ENCODE assay signal across 1 cellular context in the genomic region with DNA sequence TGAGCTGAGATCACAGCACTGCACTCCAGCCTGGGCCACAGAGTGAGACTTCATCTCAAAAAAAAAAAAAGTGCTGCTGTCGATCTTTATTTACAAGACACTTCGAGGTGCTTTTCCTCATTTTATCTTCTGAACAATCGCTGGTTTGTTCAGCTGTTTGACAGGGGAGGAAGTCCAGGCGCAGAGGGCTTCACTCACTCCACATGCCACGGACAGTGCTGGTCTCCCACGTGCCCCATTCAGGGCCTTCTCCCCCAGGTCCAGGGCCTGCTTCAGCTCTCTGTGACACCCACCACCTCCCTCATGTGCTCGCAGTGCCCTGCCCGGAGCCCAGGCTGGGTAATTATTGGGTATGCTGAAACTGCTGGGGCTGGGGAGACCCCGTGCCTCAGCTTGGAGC.
TF ChIP-seq lines count a peak whose summit lies in the region.

No MANE protein-coding gene starts in this region.

TF ChIP-seq in HepG2, 621 proteins besides CTCF, POLR2A, EP300 and RAD21 (continued from another document and continues in another):
- TF ChIP-seq ZNF709 (CRISPR knock-in tag; IDR thresholded peaks at IDR 0.05) = 0 out of 2 replicates have a peak, but pooled peaks have one; percentile 8
- TF ChIP-seq, protein P1, sequence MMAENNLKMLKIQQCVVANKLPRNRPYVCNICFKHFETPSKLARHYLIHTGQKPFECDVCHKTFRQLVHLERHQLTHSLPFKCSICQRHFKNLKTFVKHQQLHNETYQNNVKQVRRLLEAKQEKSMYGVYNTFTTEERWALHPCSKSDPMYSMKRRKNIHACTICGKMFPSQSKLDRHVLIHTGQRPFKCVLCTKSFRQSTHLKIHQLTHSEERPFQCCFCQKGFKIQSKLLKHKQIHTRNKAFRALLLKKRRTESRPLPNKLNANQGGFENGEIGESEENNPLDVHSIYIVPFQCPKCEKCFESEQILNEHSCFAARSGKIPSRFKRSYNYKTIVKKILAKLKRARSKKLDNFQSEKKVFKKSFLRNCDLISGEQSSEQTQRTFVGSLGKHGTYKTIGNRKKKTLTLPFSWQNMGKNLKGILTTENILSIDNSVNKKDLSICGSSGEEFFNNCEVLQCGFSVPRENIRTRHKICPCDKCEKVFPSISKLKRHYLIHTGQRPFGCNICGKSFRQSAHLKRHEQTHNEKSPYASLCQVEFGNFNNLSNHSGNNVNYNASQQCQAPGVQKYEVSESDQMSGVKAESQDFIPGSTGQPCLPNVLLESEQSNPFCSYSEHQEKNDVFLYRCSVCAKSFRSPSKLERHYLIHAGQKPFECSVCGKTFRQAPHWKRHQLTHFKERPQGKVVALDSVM (CRISPR knock-in tag; IDR thresholded peaks at IDR 0.05) = peak; percentile 54; the same call in 1 of the 2 replicates
- TF ChIP-seq ELF1 (CRISPR knock-in tag; IDR thresholded peaks at IDR 0.05) = peak; percentile 47
- TF ChIP-seq, protein P2, sequence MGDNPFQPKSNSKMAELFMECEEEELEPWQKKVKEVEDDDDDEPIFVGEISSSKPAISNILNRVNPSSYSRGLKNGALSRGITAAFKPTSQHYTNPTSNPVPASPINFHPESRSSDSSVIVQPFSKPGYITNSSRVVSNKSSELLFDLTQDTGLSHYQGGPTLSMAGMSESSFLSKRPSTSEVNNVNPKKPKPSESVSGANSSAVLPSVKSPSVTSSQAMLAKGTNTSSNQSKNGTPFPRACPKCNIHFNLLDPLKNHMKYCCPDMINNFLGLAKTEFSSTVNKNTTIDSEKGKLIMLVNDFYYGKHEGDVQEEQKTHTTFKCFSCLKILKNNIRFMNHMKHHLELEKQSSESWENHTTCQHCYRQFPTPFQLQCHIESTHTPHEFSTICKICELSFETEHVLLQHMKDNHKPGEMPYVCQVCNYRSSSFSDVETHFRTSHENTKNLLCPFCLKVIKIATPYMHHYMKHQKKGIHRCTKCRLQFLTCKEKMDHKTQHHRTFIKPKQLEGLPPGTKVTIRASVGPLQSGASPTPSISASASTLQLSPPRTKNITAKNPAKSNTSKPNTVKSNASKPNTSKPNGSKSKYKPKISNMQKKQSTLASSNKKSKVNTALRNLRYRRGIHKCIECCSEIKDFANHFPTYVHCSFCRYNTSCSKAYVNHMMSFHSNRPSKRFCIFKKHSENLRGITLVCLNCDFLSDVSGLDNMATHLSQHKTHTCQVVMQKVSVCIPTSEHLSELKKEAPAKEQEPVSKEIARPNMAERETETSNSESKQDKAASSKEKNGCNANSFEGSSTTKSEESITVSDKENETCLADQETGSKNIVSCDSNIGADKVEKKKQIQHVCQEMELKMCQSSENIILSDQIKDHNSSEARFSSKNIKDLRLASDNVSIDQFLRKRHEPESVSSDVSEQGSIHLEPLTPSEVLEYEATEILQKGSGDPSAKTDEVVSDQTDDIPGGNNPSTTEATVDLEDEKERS (CRISPR knock-in tag; IDR thresholded peaks at IDR 0.05) = 0 out of 2 replicates have a peak, but pooled peaks have one; percentile 32
- TF ChIP-seq ERF (CRISPR knock-in tag; IDR thresholded peaks at IDR 0.05) = peak; percentile 52; the same call in 1 of the 2 replicates
- TF ChIP-seq ZNF264 (CRISPR knock-in tag; IDR thresholded peaks at IDR 0.05) = no peak
- TF ChIP-seq, protein P3, sequence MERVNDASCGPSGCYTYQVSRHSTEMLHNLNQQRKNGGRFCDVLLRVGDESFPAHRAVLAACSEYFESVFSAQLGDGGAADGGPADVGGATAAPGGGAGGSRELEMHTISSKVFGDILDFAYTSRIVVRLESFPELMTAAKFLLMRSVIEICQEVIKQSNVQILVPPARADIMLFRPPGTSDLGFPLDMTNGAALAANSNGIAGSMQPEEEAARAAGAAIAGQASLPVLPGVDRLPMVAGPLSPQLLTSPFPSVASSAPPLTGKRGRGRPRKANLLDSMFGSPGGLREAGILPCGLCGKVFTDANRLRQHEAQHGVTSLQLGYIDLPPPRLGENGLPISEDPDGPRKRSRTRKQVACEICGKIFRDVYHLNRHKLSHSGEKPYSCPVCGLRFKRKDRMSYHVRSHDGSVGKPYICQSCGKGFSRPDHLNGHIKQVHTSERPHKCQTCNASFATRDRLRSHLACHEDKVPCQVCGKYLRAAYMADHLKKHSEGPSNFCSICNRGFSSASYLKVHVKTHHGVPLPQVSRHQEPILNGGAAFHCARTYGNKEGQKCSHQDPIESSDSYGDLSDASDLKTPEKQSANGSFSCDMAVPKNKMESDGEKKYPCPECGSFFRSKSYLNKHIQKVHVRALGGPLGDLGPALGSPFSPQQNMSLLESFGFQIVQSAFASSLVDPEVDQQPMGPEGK (CRISPR knock-in tag; IDR thresholded peaks at IDR 0.05) = peak; percentile 69; the same call in 1 of the 2 replicates
- TF ChIP-seq, protein P4, sequence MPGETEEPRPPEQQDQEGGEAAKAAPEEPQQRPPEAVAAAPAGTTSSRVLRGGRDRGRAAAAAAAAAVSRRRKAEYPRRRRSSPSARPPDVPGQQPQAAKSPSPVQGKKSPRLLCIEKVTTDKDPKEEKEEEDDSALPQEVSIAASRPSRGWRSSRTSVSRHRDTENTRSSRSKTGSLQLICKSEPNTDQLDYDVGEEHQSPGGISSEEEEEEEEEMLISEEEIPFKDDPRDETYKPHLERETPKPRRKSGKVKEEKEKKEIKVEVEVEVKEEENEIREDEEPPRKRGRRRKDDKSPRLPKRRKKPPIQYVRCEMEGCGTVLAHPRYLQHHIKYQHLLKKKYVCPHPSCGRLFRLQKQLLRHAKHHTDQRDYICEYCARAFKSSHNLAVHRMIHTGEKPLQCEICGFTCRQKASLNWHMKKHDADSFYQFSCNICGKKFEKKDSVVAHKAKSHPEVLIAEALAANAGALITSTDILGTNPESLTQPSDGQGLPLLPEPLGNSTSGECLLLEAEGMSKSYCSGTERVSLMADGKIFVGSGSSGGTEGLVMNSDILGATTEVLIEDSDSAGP (CRISPR knock-in tag; IDR thresholded peaks at IDR 0.05; ENCODE audit: borderline replicate concordance) = peak; percentile 45; the same call in 1 of the 2 replicates
- TF ChIP-seq, protein P5, sequence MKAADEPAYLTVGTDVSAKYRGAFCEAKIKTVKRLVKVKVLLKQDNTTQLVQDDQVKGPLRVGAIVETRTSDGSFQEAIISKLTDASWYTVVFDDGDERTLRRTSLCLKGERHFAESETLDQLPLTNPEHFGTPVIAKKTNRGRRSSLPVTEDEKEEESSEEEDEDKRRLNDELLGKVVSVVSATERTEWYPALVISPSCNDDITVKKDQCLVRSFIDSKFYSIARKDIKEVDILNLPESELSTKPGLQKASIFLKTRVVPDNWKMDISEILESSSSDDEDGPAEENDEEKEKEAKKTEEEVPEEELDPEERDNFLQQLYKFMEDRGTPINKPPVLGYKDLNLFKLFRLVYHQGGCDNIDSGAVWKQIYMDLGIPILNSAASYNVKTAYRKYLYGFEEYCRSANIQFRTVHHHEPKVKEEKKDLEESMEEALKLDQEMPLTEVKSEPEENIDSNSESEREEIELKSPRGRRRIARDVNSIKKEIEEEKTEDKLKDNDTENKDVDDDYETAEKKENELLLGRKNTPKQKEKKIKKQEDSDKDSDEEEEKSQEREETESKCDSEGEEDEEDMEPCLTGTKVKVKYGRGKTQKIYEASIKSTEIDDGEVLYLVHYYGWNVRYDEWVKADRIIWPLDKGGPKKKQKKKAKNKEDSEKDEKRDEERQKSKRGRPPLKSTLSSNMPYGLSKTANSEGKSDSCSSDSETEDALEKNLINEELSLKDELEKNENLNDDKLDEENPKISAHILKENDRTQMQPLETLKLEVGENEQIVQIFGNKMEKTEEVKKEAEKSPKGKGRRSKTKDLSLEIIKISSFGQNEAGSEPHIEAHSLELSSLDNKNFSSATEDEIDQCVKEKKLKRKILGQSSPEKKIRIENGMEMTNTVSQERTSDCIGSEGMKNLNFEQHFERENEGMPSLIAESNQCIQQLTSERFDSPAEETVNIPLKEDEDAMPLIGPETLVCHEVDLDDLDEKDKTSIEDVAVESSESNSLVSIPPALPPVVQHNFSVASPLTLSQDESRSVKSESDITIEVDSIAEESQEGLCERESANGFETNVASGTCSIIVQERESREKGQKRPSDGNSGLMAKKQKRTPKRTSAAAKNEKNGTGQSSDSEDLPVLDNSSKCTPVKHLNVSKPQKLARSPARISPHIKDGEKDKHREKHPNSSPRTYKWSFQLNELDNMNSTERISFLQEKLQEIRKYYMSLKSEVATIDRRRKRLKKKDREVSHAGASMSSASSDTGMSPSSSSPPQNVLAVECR (CRISPR knock-in tag; IDR thresholded peaks at IDR 0.05; ENCODE audit: borderline replicate concordance) = peak; percentile 52; the same call in 1 of the 2 replicates
- TF ChIP-seq ZNF629 (CRISPR knock-in tag; conservative IDR thresholded peaks at IDR 0.05) = no peak
- peak; percentile 35; the same call in 1 of the 2 replicates for TF ChIP-seq ZNF350 (CRISPR knock-in tag; IDR thresholded peaks at IDR 0.05; ENCODE audit: borderline replicate concordance, low read depth)
- TF ChIP-seq MXI1 (IDR thresholded peaks at IDR 0.05; ENCODE audit: borderline replicate concordance, low read depth, low read length) = peak; percentile 83; the same call in 1 of the 3 replicates
- peak; percentile 72 for TF ChIP-seq RARA (CRISPR knock-in tag; IDR thresholded peaks at IDR 0.05)
- TF ChIP-seq ZFX (CRISPR knock-in tag; IDR thresholded peaks at IDR 0.05; ENCODE audit: low read depth) = peak; percentile 77
- TF ChIP-seq, protein P6, sequence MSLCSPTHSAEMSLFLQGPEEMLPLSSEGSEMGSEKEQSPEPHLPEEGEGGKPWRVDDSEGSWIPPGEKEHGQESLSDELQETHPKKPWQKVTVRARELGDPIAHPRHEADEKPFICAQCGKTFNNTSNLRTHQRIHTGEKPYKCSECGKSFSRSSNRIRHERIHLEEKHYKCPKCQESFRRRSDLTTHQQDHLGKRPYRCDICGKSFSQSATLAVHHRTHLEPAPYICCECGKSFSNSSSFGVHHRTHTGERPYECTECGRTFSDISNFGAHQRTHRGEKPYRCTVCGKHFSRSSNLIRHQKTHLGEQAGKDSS (CRISPR knock-in tag; IDR thresholded peaks at IDR 0.05; ENCODE audit: borderline replicate concordance, low read depth) = 0 out of 2 replicates have a peak, but pooled peaks have one; percentile 29
- peak; percentile 51; the same call in 1 of the 2 replicates for TF ChIP-seq HNRNPL (IDR thresholded peaks at IDR 0.05; ENCODE audit: low read depth, low read length)
- 0 out of 2 replicates have a peak, but pooled peaks have one; percentile 36 for TF ChIP-seq SOX13 (IDR thresholded peaks at IDR 0.05)
- TF ChIP-seq SOX13 (CRISPR knock-in tag; conservative IDR thresholded peaks at IDR 0.05 in 1 of 2, IDR thresholded peaks at IDR 0.05 in 1 of 2) = peak in 1 of 2 experiments; percentile 77; a peak in 2 of 4 replicates
- no peak for TF ChIP-seq FOXJ3 (CRISPR knock-in tag; IDR thresholded peaks at IDR 0.05; ENCODE audit: borderline replicate concordance)
- TF ChIP-seq FOXA1 (IDR thresholded peaks at IDR 0.05) = no peak
- peak; percentile 55; the same call in 1 of the 2 replicates for TF ChIP-seq FOXA1 (CRISPR knock-in tag; IDR thresholded peaks at IDR 0.05)
- TF ChIP-seq ZNF441 (CRISPR knock-in tag; IDR thresholded peaks at IDR 0.05; ENCODE audit: borderline replicate concordance) = 0 out of 2 replicates have a peak, but pooled peaks have one; percentile 39
- TF ChIP-seq, protein P7, sequence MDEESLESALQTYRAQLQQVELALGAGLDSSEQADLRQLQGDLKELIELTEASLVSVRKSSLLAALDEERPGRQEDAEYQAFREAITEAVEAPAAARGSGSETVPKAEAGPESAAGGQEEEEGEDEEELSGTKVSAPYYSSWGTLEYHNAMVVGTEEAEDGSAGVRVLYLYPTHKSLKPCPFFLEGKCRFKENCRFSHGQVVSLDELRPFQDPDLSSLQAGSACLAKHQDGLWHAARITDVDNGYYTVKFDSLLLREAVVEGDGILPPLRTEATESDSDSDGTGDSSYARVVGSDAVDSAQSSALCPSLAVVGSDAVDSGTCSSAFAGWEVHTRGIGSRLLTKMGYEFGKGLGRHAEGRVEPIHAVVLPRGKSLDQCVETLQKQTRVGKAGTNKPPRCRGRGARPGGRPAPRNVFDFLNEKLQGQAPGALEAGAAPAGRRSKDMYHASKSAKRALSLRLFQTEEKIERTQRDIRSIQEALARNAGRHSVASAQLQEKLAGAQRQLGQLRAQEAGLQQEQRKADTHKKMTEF (CRISPR knock-in tag; IDR thresholded peaks at IDR 0.05) = peak; percentile 49; the same call in 1 of the 2 replicates
- 0 out of 2 replicates have a peak, but pooled peaks have one; percentile 42 for TF ChIP-seq ZNF761 (CRISPR knock-in tag; conservative IDR thresholded peaks at IDR 0.05)
- TF ChIP-seq, protein P8, sequence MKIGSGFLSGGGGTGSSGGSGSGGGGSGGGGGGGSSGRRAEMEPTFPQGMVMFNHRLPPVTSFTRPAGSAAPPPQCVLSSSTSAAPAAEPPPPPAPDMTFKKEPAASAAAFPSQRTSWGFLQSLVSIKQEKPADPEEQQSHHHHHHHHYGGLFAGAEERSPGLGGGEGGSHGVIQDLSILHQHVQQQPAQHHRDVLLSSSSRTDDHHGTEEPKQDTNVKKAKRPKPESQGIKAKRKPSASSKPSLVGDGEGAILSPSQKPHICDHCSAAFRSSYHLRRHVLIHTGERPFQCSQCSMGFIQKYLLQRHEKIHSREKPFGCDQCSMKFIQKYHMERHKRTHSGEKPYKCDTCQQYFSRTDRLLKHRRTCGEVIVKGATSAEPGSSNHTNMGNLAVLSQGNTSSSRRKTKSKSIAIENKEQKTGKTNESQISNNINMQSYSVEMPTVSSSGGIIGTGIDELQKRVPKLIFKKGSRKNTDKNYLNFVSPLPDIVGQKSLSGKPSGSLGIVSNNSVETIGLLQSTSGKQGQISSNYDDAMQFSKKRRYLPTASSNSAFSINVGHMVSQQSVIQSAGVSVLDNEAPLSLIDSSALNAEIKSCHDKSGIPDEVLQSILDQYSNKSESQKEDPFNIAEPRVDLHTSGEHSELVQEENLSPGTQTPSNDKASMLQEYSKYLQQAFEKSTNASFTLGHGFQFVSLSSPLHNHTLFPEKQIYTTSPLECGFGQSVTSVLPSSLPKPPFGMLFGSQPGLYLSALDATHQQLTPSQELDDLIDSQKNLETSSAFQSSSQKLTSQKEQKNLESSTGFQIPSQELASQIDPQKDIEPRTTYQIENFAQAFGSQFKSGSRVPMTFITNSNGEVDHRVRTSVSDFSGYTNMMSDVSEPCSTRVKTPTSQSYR (CRISPR knock-in tag; IDR thresholded peaks at IDR 0.05; ENCODE audit: borderline replicate concordance) = peak; percentile 20; the same call in 1 of the 2 replicates
- TF ChIP-seq RCOR2 (CRISPR knock-in tag; IDR thresholded peaks at IDR 0.05) = peak; percentile 71
- TF ChIP-seq KAT8 (CRISPR knock-in tag; IDR thresholded peaks at IDR 0.05) = 0 out of 2 replicates have a peak, but pooled peaks have one; percentile 37
- TF ChIP-seq, protein P9, sequence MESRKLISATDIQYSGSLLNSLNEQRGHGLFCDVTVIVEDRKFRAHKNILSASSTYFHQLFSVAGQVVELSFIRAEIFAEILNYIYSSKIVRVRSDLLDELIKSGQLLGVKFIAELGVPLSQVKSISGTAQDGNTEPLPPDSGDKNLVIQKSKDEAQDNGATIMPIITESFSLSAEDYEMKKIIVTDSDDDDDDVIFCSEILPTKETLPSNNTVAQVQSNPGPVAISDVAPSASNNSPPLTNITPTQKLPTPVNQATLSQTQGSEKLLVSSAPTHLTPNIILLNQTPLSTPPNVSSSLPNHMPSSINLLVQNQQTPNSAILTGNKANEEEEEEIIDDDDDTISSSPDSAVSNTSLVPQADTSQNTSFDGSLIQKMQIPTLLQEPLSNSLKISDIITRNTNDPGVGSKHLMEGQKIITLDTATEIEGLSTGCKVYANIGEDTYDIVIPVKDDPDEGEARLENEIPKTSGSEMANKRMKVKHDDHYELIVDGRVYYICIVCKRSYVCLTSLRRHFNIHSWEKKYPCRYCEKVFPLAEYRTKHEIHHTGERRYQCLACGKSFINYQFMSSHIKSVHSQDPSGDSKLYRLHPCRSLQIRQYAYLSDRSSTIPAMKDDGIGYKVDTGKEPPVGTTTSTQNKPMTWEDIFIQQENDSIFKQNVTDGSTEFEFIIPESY (CRISPR knock-in tag; IDR thresholded peaks at IDR 0.05) = peak; percentile 42; the same call in 1 of the 2 replicates
- 0 out of 2 replicates have a peak, but pooled peaks have one; percentile 49 for TF ChIP-seq MIER3 (CRISPR knock-in tag; IDR thresholded peaks at IDR 0.05; ENCODE audit: borderline replicate concordance)
- no peak for TF ChIP-seq ZFP36 (IDR thresholded peaks at IDR 0.05; ENCODE audit: borderline replicate concordance, low read depth, low read length, partially characterized antibody)
- peak; percentile 69; the same call in 1 of the 2 replicates for TF ChIP-seq MTA1 (CRISPR knock-in tag; IDR thresholded peaks at IDR 0.05; ENCODE audit: borderline replicate concordance)
